31 cellular contexts compared by ENCODE assay signal in the genomic region with DNA sequence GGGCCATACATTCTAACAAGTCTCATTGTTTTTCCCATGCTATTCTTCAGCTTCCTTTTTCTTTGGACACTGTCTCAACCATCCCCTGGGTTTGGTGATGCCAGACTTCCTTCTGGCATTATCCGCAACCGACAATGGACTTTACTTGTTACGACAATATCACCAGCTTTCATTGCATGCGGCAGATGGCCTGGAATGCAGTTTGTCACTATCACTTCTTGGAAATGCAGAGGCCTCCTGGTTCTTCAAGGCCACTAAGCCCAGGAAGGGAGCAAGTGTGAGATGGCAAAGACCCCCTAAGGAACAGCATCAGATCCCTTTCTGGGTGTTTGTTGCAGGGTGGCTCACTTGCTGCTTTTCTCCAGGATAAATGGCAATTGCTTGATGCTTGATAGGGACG.
"Had no signal": no experiment of that assay in that cellular context is flagged by ENCODE, and none has a peak within 500 bp of the region (broad histone marks: within the 10 kb centered on the region; RNA-seq: fewer than 3 reads in every experiment).

No MANE protein-coding gene starts in this region.

- H2AFZ ChIP-seq: neural progenitor cell had no signal

- H3K9me3 Mint-ChIP-seq: mesothelial cell of epicardium; nephron progenitor cell; stimulated activated memory B cell treated with anti-CD40 and anti-IgM and Interleukin-4, amounts not matched to agents 10 μg/mL and 1 μg/mL and 100 μg/mL, for 72 hours had no signal

- H3K4me3 Mint-ChIP-seq: mesothelial cell of epicardium; naive B cell; natural killer cell; nephron progenitor cell; neural progenitor cell; stimulated activated memory B cell treated with anti-CD40 and anti-IgM and Interleukin-4, amounts not matched to agents 10 μg/mL and 1 μg/mL and 100 μg/mL, for 72 hours had no signal

- H3K36me3 ChIP-seq: lower lobe of right lung, neural progenitor cell, neutrophil, right atrium auricular region, right lobe of liver, stomach, thyroid gland, transverse colon, upper lobe of left lung, vagina had no signal

- H3K27me3 Mint-ChIP-seq: naive B cell; progenitor cell of endocrine pancreas; stimulated activated memory B cell treated with anti-CD40 and anti-IgM and Interleukin-4, amounts not matched to agents 10 μg/mL and 1 μg/mL and 100 μg/mL, for 72 hours had no signal

- H3K4me3 ChIP-seq: lower lobe of right lung, neural progenitor cell, right atrium auricular region, right lobe of liver, smooth muscle cell, stomach, testis, thyroid gland, transverse colon, upper lobe of left lung, vagina had no signal

- H3K36me3 Mint-ChIP-seq: mesothelial cell of epicardium; naive B cell; natural killer cell; stimulated activated memory B cell treated with anti-CD40 and anti-IgM and Interleukin-4, amounts not matched to agents 10 μg/mL and 1 μg/mL and 100 μg/mL, for 72 hours had no signal

- H3K9me3 ChIP-seq: lower lobe of right lung, neutrophil, right atrium auricular region, right lobe of liver, stomach, testis, thyroid gland, transverse colon, upper lobe of left lung, vagina had no signal

- H3K27ac Mint-ChIP-seq: mesothelial cell of epicardium; naive B cell; natural killer cell; nephron progenitor cell; neural progenitor cell; progenitor cell of endocrine pancreas; stimulated activated memory B cell treated with anti-CD40 and anti-IgM and Interleukin-4, amounts not matched to agents 10 μg/mL and 1 μg/mL and 100 μg/mL, for 72 hours had no signal

- H3K27ac ChIP-seq: lower lobe of right lung, neural progenitor cell, neutrophil, right atrium auricular region, right lobe of liver, stomach, testis, thyroid gland, transverse colon, upper lobe of left lung, vagina had no signal

- H3K4me1 Mint-ChIP-seq: naive B cell; natural killer cell; stimulated activated memory B cell treated with anti-CD40 and anti-IgM and Interleukin-4, amounts not matched to agents 10 μg/mL and 1 μg/mL and 100 μg/mL, for 72 hours had no signal

- H3K27me3 ChIP-seq: neutrophil, right atrium auricular region, right lobe of liver, stomach, testis, thyroid gland, transverse colon, upper lobe of left lung, vagina had no signal

- H3K4me2 ChIP-seq: neural progenitor cell, smooth muscle cell had no signal

- H3K9ac ChIP-seq: neural progenitor cell had no signal

- DNase-seq: hippocampal formation; kidney glomerular epithelial cell; left cardiac atrium; left ventricle myocardium superior; lower lobe of right lung; mammary epithelial cell; mesenchymal stem cell; naive B cell; natural killer cell; nephron progenitor cell; occipital lobe; right lobe of liver; stimulated activated CD4-positive, alpha-beta T cell treated with anti-CD3 and anti-CD28 coated beads, Interleukin-1b, Interleukin-23, amount 100 ng/mL, for 48 hours; stimulated activated CD4-positive, alpha-beta T cell treated with anti-CD3 and anti-CD28 coated beads, Interleukin-2, amount 100 ng/mL, for 48 hours; stimulated activated CD4-positive, alpha-beta T cell treated with anti-CD3 and anti-CD28 coated beads, Interleukin-4, amount 100 ng/mL, for 4 hours; stimulated activated CD8-positive, alpha-beta memory T cell treated with anti-CD3 and anti-CD28 coated beads, Interleukin-4, amount 100 ng/mL, for 48 hours; stimulated activated naive CD4-positive, alpha-beta T cell treated with Interleukin-2 at 50 U/mL for 16 hours; stomach; testis; thyroid gland; transverse colon; upper lobe of left lung had no signal

- FAIRE-seq: keratinocyte had no signal
